8 cellular contexts compared by ENCODE assay signal in the genomic region with DNA sequence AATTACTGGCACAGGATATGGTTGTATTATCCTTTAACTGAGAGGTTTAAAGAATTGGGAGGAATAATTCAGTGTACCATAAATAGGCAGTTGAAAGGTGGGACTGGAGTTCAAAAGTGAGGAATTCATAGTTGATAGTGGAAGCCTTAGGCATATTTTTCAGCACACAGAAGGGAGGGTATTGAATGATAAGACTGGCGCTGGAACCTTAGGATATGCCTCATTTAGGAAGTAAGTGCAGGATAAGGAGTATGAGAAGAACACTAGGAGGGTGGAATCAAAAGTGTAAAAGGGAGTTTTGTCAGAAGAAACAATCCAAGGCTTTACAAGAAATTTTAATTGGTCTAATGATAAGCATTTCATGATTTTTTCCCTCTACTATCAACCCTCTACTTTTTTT.
"Had no signal": no experiment of that assay in that cellular context is flagged by ENCODE, and none has a peak within 500 bp of the region (broad histone marks: within the 10 kb centered on the region; RNA-seq: fewer than 3 reads in every experiment).

No MANE protein-coding gene starts in this region.

- H3K4me2 ChIP-seq: GM23338, KMS-11 had no signal

- H3K27ac ChIP-seq: KMS-11 had no signal

- ATAC-seq: GM23338 had no signal

- FAIRE-seq: H1, H54, HTR-8/SVneo had no signal

- H3K9ac ChIP-seq: KMS-11 had no signal

- DNase-seq: H9, HCEC 1CT, KBM-7 had no signal

- H3K4me3 ChIP-seq: GM23338 had no signal

- H2AFZ ChIP-seq: GM23338 had no signal
